9 cellular contexts compared by ENCODE assay signal in genomic region chr2:43184339-43184895, GRCh38. TPM values are rescaled to one million over a fixed set of nuclear protein-coding genes. Genes with fewer than 3 reads are reported as not detected.
DNase-seq lines count a peak whose midpoint lies in the region; ATAC-seq and TF ChIP-seq lines count a peak whose summit lies in the region.
"Had no signal": no experiment of that assay in that cellular context is flagged by ENCODE, and none has a peak within 500 bp of the region (broad histone marks: within the 10 kb centered on the region; RNA-seq: fewer than 3 reads in every experiment).

No MANE protein-coding gene starts in this region.

- DNase-seq in Caco-2 (no peak), RPMI7951 (ENCODE audit: low read depth) (peak; percentile 62), brain microvascular endothelial cell (peak; percentile 75), nephron progenitor cell (no peak), GM13977 (ENCODE audit: low spot score) (no peak), thyroid gland (no peak)

- in situ Hi-C loops in brain microvascular endothelial cell (cut with HindIII; ENCODE audit: low pct_ligation_motif_present, low sequenced_read_pairs) (no loop called here), GM13977 (cut with MboI; ENCODE audit: low pct_unique_long_range_greater_than_20kb, low sequenced_read_pairs, unreplicated experiment) (no loop called here)

- H3K4me1 ChIP-seq in Caco-2 (peaks cover 24% of the 10 kb centered on the region), thyroid gland (peaks cover 11 to 17% of the 10 kb centered on the region in 2 donors)

- H3K27ac ChIP-seq in brain microvascular endothelial cell = no peak overlapping the region
- H3K27ac ChIP-seq in thyroid gland = no peak overlapping the region
- H3K27ac ChIP-seq: esophagus muscularis mucosa had no signal

- POLR2A ChIA-PET in Caco-2 (lab: Charles Lee) = no interaction called here

- H3K27me3 Mint-ChIP-seq in Caco-2 (ENCODE audit: insufficient read depth, unreplicated experiment) = no peaks in the 10 kb centered on the region
- H3K27me3 Mint-ChIP-seq in nephron progenitor cell (ENCODE audit: low read depth, poor library complexity) = peaks cover 4% of the 10 kb centered on the region

- H3K36me3 Mint-ChIP-seq in Caco-2 (ENCODE audit: insufficient read depth, unreplicated experiment) (no peaks in the 10 kb centered on the region), nephron progenitor cell (ENCODE audit: low read depth) (no peaks in the 10 kb centered on the region)

- H3K27ac Mint-ChIP-seq in Caco-2 (ENCODE audit: unreplicated experiment) = peak overlapping the region; percentile 48
- peak overlapping the region; percentile 57 for H3K27ac Mint-ChIP-seq in nephron progenitor cell

- TF ChIP-seq CTCF in Caco-2 (IDR thresholded peaks at IDR 0.05; ENCODE audit: insufficient read depth in 1 of 2, low read depth in 1 of 2, low read length in 1 of 2, severe bottlenecking in 1 of 2, unreplicated experiment in 1 of 2) = no peak
- TF ChIP-seq CTCF in brain microvascular endothelial cell (IDR thresholded peaks at IDR 0.05; ENCODE audit: low read depth, low read length, missing control alignments) = no peak
- TF ChIP-seq CTCF in nephron progenitor cell (IDR thresholded peaks at IDR 0.05) = no peak
- no peak for TF ChIP-seq CTCF in GM13977 (IDR thresholded peaks at IDR 0.05; ENCODE audit: extremely low read depth, insufficient read depth, missing control alignments)
- TF ChIP-seq CTCF in thyroid gland (IDR thresholded peaks at IDR 0.05) = no peak

- intact Hi-C loops in Caco-2 (cut with micrococcal nuclease; ENCODE audit: unreplicated experiment) (no loop called here), thyroid gland (cut with DNase I) (no loop called here)

- H3K9me3 Mint-ChIP-seq in Caco-2 (ENCODE audit: unreplicated experiment) (no peaks in the 10 kb centered on the region), nephron progenitor cell (no peaks in the 10 kb centered on the region)

- TF ChIP-seq POLR2A in thyroid gland (IDR thresholded peaks at IDR 0.05) = no peak

- H3K27me3 ChIP-seq in Caco-2 (replicated peaks; ENCODE audit: control insufficient read depth, insufficient read depth, low read length) (no peaks in the 10 kb centered on the region), brain microvascular endothelial cell (replicated peaks) (no peaks in the 10 kb centered on the region), thyroid gland (no peaks in the 10 kb centered on the region)
- H3K27me3 ChIP-seq: esophagus muscularis mucosa had no signal

- H3K4me3 ChIP-seq in Caco-2 (ENCODE audit: low read depth, low read length) = no peak overlapping the region
- H3K4me3 ChIP-seq in brain microvascular endothelial cell (ENCODE audit: low read depth, low read length) = no peak overlapping the region
- H3K4me3 ChIP-seq in thyroid gland (replicated peaks in 1 of 3) = no peak overlapping the region
- H3K4me3 ChIP-seq: esophagus muscularis mucosa had no signal

- WGBS in thyroid gland, 2 donors = 88 to 94% methylated on average over 12 of the region's 12 CpGs

- CTCF ChIA-PET in Caco-2 (lab: Charles Lee) = no interaction called here

- H3K9me3 ChIP-seq in Caco-2 (no peaks in the 10 kb centered on the region), thyroid gland (no peaks in the 10 kb centered on the region)
- H3K9me3 ChIP-seq: esophagus muscularis mucosa had no signal

- H3K4me3 Mint-ChIP-seq in Caco-2 (ENCODE audit: unreplicated experiment) = no peak overlapping the region
- H3K4me3 Mint-ChIP-seq in nephron progenitor cell = no peak overlapping the region

- H3K4me1 Mint-ChIP-seq in Caco-2 (ENCODE audit: low read depth, unreplicated experiment) = peaks cover 36% of the 10 kb centered on the region
- peaks cover 67% of the 10 kb centered on the region for H3K4me1 Mint-ChIP-seq in nephron progenitor cell

- no peak for ATAC-seq in GM19397 (IDR thresholded peaks at IDR 0.05; ENCODE audit: unreplicated experiment)
- ATAC-seq in HG02970 (IDR thresholded peaks at IDR 0.05; ENCODE audit: low FRiP score, unreplicated experiment) = no peak

- BruUV-seq in Caco-2 (replicated peaks; lab: Mats Ljungman, UMichigan) = no TSS peak

- no peaks in the 10 kb centered on the region for H3K36me3 ChIP-seq in Caco-2 (ENCODE audit: control insufficient read depth, insufficient read depth, low read length)
- H3K36me3 ChIP-seq in brain microvascular endothelial cell (replicated peaks) = no peaks in the 10 kb centered on the region
- no peaks in the 10 kb centered on the region for H3K36me3 ChIP-seq in thyroid gland
- H3K36me3 ChIP-seq: esophagus muscularis mucosa had no signal

RNA-seq across cellular contexts. Expression of gene ZFP36L2, which starts 42.0 kb away (rescaled TPM):
- total RNA-seq in Caco-2 (2022) (225 and 237 TPM in 2 replicates), thyroid gland (100 to 1,000 TPM; 146 to 287 (median 172) TPM)
- total RNA-seq in RPMI7951 (2014; rRNA removed; shearing (Covaris generic)) = 6.4 and 9.1 TPM in 2 replicates

Comparison
In these comparisons a context has a peak if more than half of its experiments do, and no peak if none do; other contexts are left out.
1. DNase-seq: peak in RPMI7951 (single experiment) and brain microvascular endothelial cell (single experiment); none in Caco-2 (0 of 2), nephron progenitor cell (single experiment), GM13977 (single experiment) and thyroid gland (0 of 2).
2. RNA of gene ZFP36L2, which starts 42.0 kb away (total RNA-seq): 225 to 237 TPM in Caco-2 and 146 to 287 TPM in thyroid gland; 6.4 to 9.1 TPM in RPMI7951; every median in the first group is over 10 times any median in the second.